1 cellular context compared by ENCODE assay signal in the genomic region with DNA sequence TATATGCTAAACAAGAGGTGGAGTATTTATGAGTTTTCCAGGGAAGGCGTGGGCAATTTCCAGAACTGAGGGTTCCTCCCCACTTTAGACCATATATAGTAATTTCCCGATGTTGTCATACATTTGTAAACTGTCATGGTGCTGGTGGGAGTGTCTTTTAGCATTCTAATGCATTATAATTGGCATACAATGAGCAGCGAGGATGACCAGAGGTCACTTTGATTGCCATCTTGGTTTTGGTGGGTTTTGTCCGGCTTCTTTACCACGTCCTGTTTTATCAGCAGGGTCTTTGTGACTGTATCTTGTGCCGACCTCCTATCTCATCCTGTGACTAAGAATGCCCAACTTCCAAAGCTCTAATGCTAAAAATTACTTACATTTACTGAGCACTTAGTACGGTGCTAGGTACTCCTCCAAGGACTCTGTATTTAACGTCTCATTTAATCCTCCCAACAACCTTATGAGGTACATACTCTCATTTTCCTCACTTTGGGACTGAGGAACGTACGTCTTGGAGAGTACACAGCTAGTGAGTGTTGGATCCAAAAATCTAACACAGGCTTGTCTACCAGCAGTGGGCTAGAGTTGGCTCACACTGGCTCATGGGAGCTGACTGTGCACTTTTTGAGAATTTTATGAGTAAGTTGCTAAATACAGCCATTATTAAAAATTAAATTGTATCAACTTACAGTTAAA.
A peak's percentile ranks its signal among the peaks of the same experiment; 100 is the strongest.
TF ChIP-seq lines count a peak whose summit lies in the region.

No MANE protein-coding gene starts in this region.

TF ChIP-seq in K562, 482 proteins besides CTCF, POLR2A, EP300 and RAD21 (continued from another document and continues in another):
- TF ChIP-seq, protein P1, sequence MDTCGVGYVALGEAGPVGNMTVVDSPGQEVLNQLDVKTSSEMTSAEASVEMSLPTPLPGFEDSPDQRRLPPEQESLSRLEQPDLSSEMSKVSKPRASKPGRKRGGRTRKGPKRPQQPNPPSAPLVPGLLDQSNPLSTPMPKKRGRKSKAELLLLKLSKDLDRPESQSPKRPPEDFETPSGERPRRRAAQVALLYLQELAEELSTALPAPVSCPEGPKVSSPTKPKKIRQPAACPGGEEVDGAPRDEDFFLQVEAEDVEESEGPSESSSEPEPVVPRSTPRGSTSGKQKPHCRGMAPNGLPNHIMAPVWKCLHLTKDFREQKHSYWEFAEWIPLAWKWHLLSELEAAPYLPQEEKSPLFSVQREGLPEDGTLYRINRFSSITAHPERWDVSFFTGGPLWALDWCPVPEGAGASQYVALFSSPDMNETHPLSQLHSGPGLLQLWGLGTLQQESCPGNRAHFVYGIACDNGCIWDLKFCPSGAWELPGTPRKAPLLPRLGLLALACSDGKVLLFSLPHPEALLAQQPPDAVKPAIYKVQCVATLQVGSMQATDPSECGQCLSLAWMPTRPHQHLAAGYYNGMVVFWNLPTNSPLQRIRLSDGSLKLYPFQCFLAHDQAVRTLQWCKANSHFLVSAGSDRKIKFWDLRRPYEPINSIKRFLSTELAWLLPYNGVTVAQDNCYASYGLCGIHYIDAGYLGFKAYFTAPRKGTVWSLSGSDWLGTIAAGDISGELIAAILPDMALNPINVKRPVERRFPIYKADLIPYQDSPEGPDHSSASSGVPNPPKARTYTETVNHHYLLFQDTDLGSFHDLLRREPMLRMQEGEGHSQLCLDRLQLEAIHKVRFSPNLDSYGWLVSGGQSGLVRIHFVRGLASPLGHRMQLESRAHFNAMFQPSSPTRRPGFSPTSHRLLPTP (IDR thresholded peaks at IDR 0.05; ENCODE audit: borderline replicate concordance, extremely low read depth, insufficient read length), result no peak
- TF ChIP-seq, protein P2, sequence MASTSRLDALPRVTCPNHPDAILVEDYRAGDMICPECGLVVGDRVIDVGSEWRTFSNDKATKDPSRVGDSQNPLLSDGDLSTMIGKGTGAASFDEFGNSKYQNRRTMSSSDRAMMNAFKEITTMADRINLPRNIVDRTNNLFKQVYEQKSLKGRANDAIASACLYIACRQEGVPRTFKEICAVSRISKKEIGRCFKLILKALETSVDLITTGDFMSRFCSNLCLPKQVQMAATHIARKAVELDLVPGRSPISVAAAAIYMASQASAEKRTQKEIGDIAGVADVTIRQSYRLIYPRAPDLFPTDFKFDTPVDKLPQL (IDR thresholded peaks at IDR 0.05; ENCODE audit: extremely low read depth, insufficient read length), result no peak
- TF ChIP-seq DACH1 (IDR thresholded peaks at IDR 0.05; ENCODE audit: partially characterized antibody) (no peak), ZNF778 (CRISPR knock-in tag; IDR thresholded peaks at IDR 0.05) (no peak), ZBED1 (IDR thresholded peaks at IDR 0.05) (no peak), ZNF77 (CRISPR knock-in tag; IDR thresholded peaks at IDR 0.05) (no peak), MCM3 (IDR thresholded peaks at IDR 0.05) (no peak), NRF1 (conservative IDR thresholded peaks at IDR 0.05 in 1 of 2, IDR thresholded peaks at IDR 0.05 in 1 of 2) (peak in 1 of 2 experiments; percentile 17; a peak in 1 of 4 replicates), SMARCB1 (IDR thresholded peaks at IDR 0.05; ENCODE audit: insufficient read length, low read depth) (no peak), ZFP36 (IDR thresholded peaks at IDR 0.05; ENCODE audit: low read depth, low read length, partially characterized antibody) (no peak), PYGO2 (tag; IDR thresholded peaks at IDR 0.05) (peak; percentile 38; the same call in 1 of the 2 replicates)
- TF ChIP-seq, protein P3, sequence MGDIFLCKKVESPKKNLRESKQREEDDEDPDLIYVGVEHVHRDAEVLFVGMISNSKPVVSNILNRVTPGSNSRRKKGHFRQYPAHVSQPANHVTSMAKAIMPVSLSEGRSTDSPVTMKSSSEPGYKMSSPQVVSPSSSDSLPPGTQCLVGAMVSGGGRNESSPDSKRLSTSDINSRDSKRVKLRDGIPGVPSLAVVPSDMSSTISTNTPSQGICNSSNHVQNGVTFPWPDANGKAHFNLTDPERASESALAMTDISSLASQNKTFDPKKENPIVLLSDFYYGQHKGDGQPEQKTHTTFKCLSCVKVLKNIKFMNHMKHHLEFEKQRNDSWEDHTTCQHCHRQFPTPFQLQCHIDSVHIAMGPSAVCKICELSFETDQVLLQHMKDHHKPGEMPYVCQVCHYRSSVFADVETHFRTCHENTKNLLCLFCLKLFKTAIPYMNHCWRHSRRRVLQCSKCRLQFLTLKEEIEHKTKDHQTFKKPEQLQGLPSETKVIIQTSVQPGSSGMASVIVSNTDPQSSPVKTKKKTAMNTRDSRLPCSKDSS (IDR thresholded peaks at IDR 0.05; ENCODE audit: low read depth, partially characterized antibody), result no peak
- TF ChIP-seq, protein P4, sequence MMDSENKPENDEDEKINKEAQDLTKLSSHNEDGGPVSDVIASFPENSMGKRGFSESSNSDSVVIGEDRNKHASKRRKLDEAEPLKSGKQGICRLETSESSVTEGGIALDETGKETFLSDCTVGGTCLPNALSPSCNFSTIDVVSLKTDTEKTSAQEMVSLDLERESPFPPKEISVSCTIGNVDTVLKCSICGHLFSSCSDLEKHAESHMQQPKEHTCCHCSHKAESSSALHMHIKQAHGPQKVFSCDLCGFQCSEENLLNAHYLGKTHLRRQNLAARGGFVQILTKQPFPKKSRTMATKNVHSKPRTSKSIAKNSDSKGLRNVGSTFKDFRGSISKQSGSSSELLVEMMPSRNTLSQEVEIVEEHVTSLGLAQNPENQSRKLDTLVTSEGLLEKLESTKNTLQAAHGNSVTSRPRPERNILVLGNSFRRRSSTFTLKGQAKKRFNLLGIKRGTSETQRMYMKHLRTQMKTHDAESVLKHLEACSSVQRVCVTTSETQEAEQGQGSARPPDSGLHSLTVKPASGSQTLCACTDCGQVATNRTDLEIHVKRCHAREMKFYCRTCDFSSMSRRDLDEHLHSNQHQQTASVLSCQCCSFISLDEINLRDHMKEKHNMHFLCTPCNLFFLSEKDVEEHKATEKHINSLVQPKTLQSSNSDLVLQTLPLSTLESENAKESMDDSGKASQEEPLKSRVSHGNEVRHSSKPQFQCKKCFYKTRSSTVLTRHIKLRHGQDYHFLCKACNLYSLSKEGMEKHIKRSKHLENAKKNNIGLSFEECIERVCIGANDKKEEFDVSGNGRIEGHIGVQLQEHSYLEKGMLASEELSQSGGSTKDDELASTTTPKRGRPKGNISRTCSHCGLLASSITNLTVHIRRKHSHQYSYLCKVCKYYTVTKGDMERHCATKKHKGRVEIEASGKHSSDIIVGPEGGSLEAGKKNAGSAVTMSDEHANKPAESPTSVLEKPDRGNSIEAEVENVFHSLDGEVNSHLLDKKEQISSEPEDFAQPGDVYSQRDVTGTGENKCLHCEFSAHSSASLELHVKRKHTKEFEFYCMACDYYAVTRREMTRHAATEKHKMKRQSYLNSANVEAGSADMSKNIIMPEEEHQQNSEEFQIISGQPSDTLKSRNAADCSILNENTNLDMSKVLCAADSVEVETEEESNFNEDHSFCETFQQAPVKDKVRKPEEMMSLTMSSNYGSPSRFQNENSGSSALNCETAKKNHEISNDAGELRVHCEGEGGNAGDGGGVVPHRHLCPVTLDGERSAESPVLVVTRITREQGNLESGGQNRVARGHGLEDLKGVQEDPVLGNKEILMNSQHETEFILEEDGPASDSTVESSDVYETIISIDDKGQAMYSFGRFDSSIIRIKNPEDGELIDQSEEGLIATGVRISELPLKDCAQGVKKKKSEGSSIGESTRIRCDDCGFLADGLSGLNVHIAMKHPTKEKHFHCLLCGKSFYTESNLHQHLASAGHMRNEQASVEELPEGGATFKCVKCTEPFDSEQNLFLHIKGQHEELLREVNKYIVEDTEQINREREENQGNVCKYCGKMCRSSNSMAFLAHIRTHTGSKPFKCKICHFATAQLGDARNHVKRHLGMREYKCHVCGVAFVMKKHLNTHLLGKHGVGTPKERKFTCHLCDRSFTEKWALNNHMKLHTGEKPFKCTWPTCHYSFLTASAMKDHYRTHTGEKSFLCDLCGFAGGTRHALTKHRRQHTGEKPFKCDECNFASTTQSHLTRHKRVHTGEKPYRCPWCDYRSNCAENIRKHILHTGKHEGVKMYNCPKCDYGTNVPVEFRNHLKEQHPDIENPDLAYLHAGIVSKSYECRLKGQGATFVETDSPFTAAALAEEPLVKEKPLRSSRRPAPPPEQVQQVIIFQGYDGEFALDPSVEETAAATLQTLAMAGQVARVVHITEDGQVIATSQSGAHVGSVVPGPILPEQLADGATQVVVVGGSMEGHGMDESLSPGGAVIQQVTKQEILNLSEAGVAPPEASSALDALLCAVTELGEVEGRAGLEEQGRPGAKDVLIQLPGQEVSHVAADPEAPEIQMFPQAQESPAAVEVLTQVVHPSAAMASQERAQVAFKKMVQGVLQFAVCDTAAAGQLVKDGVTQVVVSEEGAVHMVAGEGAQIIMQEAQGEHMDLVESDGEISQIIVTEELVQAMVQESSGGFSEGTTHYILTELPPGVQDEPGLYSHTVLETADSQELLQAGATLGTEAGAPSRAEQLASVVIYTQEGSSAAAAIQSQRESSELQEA (IDR thresholded peaks at IDR 0.05; ENCODE audit: low read depth), result no peak
- TF ChIP-seq, protein P5, sequence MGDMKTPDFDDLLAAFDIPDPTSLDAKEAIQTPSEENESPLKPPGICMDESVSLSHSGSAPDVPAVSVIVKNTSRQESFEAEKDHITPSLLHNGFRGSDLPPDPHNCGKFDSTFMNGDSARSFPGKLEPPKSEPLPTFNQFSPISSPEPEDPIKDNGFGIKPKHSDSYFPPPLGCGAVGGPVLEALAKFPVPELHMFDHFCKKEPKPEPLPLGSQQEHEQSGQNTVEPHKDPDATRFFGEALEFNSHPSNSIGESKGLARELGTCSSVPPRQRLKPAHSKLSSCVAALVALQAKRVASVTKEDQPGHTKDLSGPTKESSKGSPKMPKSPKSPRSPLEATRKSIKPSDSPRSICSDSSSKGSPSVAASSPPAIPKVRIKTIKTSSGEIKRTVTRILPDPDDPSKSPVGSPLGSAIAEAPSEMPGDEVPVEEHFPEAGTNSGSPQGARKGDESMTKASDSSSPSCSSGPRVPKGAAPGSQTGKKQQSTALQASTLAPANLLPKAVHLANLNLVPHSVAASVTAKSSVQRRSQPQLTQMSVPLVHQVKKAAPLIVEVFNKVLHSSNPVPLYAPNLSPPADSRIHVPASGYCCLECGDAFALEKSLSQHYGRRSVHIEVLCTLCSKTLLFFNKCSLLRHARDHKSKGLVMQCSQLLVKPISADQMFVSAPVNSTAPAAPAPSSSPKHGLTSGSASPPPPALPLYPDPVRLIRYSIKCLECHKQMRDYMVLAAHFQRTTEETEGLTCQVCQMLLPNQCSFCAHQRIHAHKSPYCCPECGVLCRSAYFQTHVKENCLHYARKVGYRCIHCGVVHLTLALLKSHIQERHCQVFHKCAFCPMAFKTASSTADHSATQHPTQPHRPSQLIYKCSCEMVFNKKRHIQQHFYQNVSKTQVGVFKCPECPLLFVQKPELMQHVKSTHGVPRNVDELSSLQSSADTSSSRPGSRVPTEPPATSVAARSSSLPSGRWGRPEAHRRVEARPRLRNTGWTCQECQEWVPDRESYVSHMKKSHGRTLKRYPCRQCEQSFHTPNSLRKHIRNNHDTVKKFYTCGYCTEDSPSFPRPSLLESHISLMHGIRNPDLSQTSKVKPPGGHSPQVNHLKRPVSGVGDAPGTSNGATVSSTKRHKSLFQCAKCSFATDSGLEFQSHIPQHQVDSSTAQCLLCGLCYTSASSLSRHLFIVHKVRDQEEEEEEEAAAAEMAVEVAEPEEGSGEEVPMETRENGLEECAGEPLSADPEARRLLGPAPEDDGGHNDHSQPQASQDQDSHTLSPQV (IDR thresholded peaks at IDR 0.05), result peak; percentile 34; the same call in 1 of the 2 replicates
- TF ChIP-seq, protein P6, sequence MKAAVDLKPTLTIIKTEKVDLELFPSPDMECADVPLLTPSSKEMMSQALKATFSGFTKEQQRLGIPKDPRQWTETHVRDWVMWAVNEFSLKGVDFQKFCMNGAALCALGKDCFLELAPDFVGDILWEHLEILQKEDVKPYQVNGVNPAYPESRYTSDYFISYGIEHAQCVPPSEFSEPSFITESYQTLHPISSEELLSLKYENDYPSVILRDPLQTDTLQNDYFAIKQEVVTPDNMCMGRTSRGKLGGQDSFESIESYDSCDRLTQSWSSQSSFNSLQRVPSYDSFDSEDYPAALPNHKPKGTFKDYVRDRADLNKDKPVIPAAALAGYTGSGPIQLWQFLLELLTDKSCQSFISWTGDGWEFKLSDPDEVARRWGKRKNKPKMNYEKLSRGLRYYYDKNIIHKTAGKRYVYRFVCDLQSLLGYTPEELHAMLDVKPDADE (conservative IDR thresholded peaks at IDR 0.05; ENCODE audit: control insufficient read depth, low read depth, low read length), result no peak
- TF ChIP-seq, protein P7, sequence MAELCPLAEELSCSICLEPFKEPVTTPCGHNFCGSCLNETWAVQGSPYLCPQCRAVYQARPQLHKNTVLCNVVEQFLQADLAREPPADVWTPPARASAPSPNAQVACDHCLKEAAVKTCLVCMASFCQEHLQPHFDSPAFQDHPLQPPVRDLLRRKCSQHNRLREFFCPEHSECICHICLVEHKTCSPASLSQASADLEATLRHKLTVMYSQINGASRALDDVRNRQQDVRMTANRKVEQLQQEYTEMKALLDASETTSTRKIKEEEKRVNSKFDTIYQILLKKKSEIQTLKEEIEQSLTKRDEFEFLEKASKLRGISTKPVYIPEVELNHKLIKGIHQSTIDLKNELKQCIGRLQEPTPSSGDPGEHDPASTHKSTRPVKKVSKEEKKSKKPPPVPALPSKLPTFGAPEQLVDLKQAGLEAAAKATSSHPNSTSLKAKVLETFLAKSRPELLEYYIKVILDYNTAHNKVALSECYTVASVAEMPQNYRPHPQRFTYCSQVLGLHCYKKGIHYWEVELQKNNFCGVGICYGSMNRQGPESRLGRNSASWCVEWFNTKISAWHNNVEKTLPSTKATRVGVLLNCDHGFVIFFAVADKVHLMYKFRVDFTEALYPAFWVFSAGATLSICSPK (IDR thresholded peaks at IDR 0.05; ENCODE audit: borderline replicate concordance), result no peak
- TF ChIP-seq, protein P8, sequence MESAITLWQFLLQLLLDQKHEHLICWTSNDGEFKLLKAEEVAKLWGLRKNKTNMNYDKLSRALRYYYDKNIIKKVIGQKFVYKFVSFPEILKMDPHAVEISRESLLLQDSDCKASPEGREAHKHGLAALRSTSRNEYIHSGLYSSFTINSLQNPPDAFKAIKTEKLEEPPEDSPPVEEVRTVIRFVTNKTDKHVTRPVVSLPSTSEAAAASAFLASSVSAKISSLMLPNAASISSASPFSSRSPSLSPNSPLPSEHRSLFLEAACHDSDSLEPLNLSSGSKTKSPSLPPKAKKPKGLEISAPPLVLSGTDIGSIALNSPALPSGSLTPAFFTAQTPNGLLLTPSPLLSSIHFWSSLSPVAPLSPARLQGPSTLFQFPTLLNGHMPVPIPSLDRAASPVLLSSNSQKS (CRISPR knock-in tag; IDR thresholded peaks at IDR 0.05), result no peak
- TF ChIP-seq, protein P9, sequence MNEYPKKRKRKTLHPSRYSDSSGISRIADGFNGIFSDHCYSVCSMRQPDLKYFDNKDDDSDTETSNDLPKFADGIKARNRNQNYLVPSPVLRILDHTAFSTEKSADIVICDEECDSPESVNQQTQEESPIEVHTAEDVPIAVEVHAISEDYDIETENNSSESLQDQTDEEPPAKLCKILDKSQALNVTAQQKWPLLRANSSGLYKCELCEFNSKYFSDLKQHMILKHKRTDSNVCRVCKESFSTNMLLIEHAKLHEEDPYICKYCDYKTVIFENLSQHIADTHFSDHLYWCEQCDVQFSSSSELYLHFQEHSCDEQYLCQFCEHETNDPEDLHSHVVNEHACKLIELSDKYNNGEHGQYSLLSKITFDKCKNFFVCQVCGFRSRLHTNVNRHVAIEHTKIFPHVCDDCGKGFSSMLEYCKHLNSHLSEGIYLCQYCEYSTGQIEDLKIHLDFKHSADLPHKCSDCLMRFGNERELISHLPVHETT (CRISPR knock-in tag; conservative IDR thresholded peaks at IDR 0.05 in 1 of 2, IDR thresholded peaks at IDR 0.05 in 1 of 2), result peak in 1 of 2 experiments; percentile 62; a peak in 1 of 4 replicates
- TF ChIP-seq, protein P10, sequence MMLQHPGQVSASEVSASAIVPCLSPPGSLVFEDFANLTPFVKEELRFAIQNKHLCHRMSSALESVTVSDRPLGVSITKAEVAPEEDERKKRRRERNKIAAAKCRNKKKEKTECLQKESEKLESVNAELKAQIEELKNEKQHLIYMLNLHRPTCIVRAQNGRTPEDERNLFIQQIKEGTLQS (IDR thresholded peaks at IDR 0.05), result peak; percentile 20; the same call in 1 of the 2 replicates
- TF ChIP-seq, protein P10 (CRISPR knock-in tag; conservative IDR thresholded peaks at IDR 0.05), result no peak
